8 cellular contexts compared by ENCODE assay signal in the genomic region with DNA sequence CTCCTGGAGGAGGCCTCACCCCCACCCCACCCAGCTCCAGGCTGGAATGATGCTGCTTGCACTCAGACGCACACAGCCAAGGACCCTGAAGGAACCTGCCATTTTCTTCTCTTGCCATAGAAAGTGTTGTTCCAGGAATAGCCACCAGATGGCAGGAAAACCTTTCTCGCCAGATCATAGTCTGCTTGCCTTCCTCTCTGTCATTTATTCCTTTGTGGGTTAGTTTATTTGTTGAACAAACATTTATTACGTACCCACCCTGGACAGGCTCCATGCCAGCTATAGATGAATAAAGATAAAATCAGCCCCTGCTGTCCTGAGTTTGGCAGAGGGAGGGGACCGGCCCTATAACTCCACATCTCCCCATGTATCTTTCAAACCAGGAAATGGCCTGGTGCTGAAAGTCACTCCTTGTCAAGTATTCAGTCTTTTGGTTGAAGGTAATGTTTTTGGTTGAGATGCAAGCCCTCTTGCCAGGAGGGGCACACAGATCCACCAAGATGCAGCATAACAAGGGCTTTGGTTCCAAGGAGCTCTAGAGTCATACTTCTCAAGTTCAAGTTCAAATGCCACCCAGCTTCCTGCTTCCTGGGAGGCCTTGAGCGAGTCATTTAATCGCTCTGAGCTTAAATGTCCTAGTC. TPM values are rescaled to one million over a fixed set of nuclear protein-coding genes. Genes with fewer than 3 reads are reported as not detected.
A peak's percentile ranks its signal among the peaks of the same experiment; 100 is the strongest.
DNase-seq lines count a peak whose midpoint lies in the region; ATAC-seq and TF ChIP-seq lines count a peak whose summit lies in the region.

No MANE protein-coding gene starts in this region.

- ATAC-seq in GM21786 (IDR thresholded peaks at IDR 0.05; ENCODE audit: unreplicated experiment) = no peak

- H3K27me3 ChIP-seq in BJ (ENCODE audit: control insufficient read depth, insufficient read depth, low read length) = no peaks in the 10 kb centered on the region

- no peak overlapping the region for H3K27ac ChIP-seq in coronary artery

- H3K4me3 ChIP-seq in BJ (ENCODE audit: low read depth, low read length) = no peak overlapping the region
- H3K4me3 ChIP-seq in coronary artery = no peak overlapping the region

- TF ChIP-seq CTCF in BJ (IDR thresholded peaks at IDR 0.05; ENCODE audit: insufficient read depth, low read depth, low read length) (peak; percentile 79), coronary artery (IDR thresholded peaks at IDR 0.05) (peak; percentile 79)

- no peaks in the 10 kb centered on the region for H3K36me3 ChIP-seq in BJ (ENCODE audit: control insufficient read depth, insufficient read depth, low read length)

- POLR2A ChIA-PET in BJ (lab: Charles Lee) = no interaction called here

- CTCF ChIA-PET in BJ (lab: Yijun Ruan, JAX) = interaction anchor here (0.6 to 18.4 kb wide), 45 partner anchors 10 to 307 kb away, joined by 3 to 1014 read pairs (median 4); a partner anchor contains a TSS

- DNase-seq in BJ (ENCODE audit: low read depth) (no peak), HCEC 1CT (peak; percentile 34), NCI-H510A (lab: John Stamatoyannopoulos, UW) (peak; percentile 16), coronary artery (ENCODE audit: low spot score) (no peak), lung microvascular endothelial cell (ENCODE audit: low read depth in 2 of 2) (peak; percentile 69 to 72)
- peak; percentile 49 to 75 for DNase-seq in activated CD4-positive, alpha-beta T cell treated with anti-CD3 and anti-CD28 coated beads for 24 hours (ENCODE audit: low read depth in 2 of 2)
- DNase-seq in stimulated activated CD8-positive, alpha-beta memory T cell treated with anti-CD3 and anti-CD28 coated beads, Interleukin-4, amount 100 ng/mL, for 24 hours (ENCODE audit: low read depth) = peak; percentile 24

RNA-seq across cellular contexts. Expression of a gene that starts 7.0 kb away (rescaled TPM):
- 1.6 and 2.6 TPM in 2 replicates for polyA plus RNA-seq in BJ (2011; rRNA removed)
- 3.0 and 3.2 TPM in 2 replicates for polyA minus RNA-seq in BJ (2011; rRNA and poly(A)+ RNA removed)
- total RNA-seq in lung microvascular endothelial cell = 0.44 and 0.99 TPM in 2 replicates

RNA-seq across cellular contexts. Expression of a gene that starts 52.8 kb away (rescaled TPM):
- 0.85 and 1.6 TPM in 2 replicates for polyA plus RNA-seq in BJ (2011; rRNA removed)
- polyA minus RNA-seq in BJ (2011; rRNA and poly(A)+ RNA removed) = 2.0 and 4.8 TPM in 2 replicates
- 0.40 and 1.1 TPM in 2 replicates for total RNA-seq in lung microvascular endothelial cell

Comparison
In these comparisons a context has a peak if more than half of its experiments do, and no peak if none do; other contexts are left out.
1. DNase-seq: peak in HCEC 1CT (single experiment), NCI-H510A (single experiment), activated CD4-positive, alpha-beta T cell treated with anti-CD3 and anti-CD28 coated beads for 24 hours (2 of 2), lung microvascular endothelial cell (2 of 2) and stimulated activated CD8-positive, alpha-beta memory T cell treated with anti-CD3 and anti-CD28 coated beads, Interleukin-4, amount 100 ng/mL, for 24 hours (single experiment); none in BJ (single experiment) and coronary artery (single experiment).